9 cellular contexts compared by ENCODE assay signal in the genomic region with DNA sequence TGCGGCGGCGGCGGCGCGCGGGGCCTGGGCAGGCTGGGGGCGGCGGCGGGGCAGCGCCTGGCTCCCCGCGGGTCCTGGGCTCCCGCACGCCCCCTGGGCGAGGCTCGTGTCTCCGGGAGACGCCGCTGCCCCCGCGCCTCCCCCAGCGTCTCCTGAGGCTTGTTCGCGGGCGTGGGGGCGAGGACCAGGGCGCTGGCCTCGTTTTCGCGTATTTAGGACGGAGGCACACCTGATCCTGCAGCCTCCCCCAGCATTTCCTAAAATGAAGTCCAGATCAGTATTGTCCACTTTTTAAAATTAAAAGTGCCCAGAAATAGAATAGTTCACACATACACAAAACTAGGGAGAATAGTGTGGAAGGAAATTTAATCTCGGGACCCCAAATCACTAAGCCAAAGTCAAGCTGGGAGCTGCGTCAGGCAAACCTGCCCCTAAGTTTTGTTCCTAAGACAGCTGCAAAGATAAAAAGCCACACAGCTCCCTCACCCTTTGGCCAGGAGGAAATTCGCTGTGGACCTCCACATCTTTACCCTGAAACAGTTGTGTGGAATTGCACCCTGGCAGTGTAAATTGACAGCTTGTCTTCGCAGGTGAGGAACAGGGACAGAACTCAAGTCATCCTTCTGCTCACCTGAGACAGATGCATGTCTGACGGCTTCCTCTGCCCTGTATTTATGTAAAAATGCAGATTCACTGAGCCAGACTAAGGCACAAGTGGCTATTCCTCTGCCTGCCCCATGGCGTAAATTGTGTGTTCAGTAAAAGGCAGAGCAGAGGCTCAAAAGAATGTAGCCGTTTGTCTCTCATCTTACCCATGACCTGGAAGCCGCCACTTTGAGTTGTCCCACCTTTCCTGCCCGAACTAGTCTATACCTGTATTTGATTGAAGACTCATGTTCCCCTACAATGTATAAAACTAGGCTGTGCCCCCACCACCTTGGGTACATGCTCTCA. TPM values are rescaled to one million over a fixed set of nuclear protein-coding genes. Genes with fewer than 3 reads are reported as not detected.
DNase-seq lines count a peak whose midpoint lies in the region; ATAC-seq, FAIRE-seq and TF ChIP-seq lines count a peak whose summit lies in the region.
"Had no signal": no experiment of that assay in that cellular context is flagged by ENCODE, and none has a peak within 500 bp of the region (broad histone marks: within the 10 kb centered on the region; RNA-seq: fewer than 3 reads in every experiment).

No MANE protein-coding gene starts in this region.

- CTCF ChIA-PET in activated CD4-positive, alpha-beta T cell treated with anti-CD3 and anti-CD28 coated beads for 36 hours (lab: Charles Lee) = interaction anchor here (0.7 kb wide), 1 partner anchor 469 kb away, joined by 3 read pairs; no protein-coding TSS in a partner anchor

- peak overlapping the region; percentile 53 to 63 for H3K27ac ChIP-seq in kidney (ENCODE audit: low read depth in 2 of 2, low read length in 2 of 2)
- H3K27ac ChIP-seq in testis = peak overlapping the region; percentile 88 to 92

- H3K4me3 ChIP-seq in kidney (ENCODE audit: low read length in 2 of 2) (peak overlapping the region; percentile 73 to 93), testis (peak overlapping the region; percentile 76 to 79)

- H3K4me1 ChIP-seq in kidney (ENCODE audit: control insufficient read depth in 1 of 2, insufficient read depth in 1 of 2, low read depth in 1 of 2, low read length in 2 of 2) (peaks cover 5 to 6% of the 10 kb centered on the region in 2 donors), testis (peaks cover 4% of the 10 kb centered on the region)

- H3K9me3 ChIP-seq in kidney (ENCODE audit: control insufficient read depth in 1 of 2, low read length in 2 of 2) = no peaks in the 10 kb centered on the region
- H3K9me3 ChIP-seq in testis = no peaks in the 10 kb centered on the region

- no peaks in the 10 kb centered on the region for H3K27me3 ChIP-seq in testis

- H3K9ac ChIP-seq in kidney (ENCODE audit: low read length in 2 of 2) = peak overlapping the region; percentile 15 to 71

- peaks cover 42% of the 10 kb centered on the region for H3K4me1 Mint-ChIP-seq in activated CD4-positive, alpha-beta T cell treated with anti-CD3 and anti-CD28 coated beads for 36 hours
- peaks cover 27% of the 10 kb centered on the region for H3K4me1 Mint-ChIP-seq in activated T-helper 2 cell treated with anti-CD3 and anti-CD28 coated beads, Interferon-gamma antibody, Interleukin-2, Interleukin-4, amounts not matched to agents 10 μg/mL and 5 μg/mL and 100 μg/mL, durations not matched to agents 14 hours and 24 hours and 36 hours (ENCODE audit: low read depth)

- peaks cover 28% of the 10 kb centered on the region for H3K36me3 Mint-ChIP-seq in activated CD4-positive, alpha-beta T cell treated with anti-CD3 and anti-CD28 coated beads for 36 hours (ENCODE audit: low read depth)
- H3K36me3 Mint-ChIP-seq in activated T-helper 2 cell treated with anti-CD3 and anti-CD28 coated beads, Interferon-gamma antibody, Interleukin-2, Interleukin-4, amounts not matched to agents 10 μg/mL and 5 μg/mL and 100 μg/mL, durations not matched to agents 14 hours and 24 hours and 36 hours (ENCODE audit: low read depth) = peaks cover 26% of the 10 kb centered on the region

- TF ChIP-seq POLR2A in testis (IDR thresholded peaks at IDR 0.05) = no peak
- no peak for TF ChIP-seq POLR2A in erythroblast (IDR thresholded peaks at IDR 0.05; ENCODE audit: low read length)

- intact Hi-C loops in activated CD4-positive, alpha-beta T cell treated with anti-CD3 and anti-CD28 coated beads for 36 hours (cut with DNase I, micrococcal nuclease) = loop anchor here (1.0 to 10.0 kb wide), 12 partner anchors 89 to 733 kb away; partner anchors contain the start of genes PRKAG2 (in 2 of the 2), ACTR3B (in 1 of the 2), KMT2C (in 1 of the 2) and NUB1 (in 1 of the 2)
- intact Hi-C loops in activated T-helper 2 cell treated with anti-CD3 and anti-CD28 coated beads, Interferon-gamma antibody, Interleukin-2, Interleukin-4, amounts not matched to agents 10 μg/mL and 5 μg/mL and 100 μg/mL, durations not matched to agents 14 hours and 24 hours and 36 hours (cut with micrococcal nuclease) = loop anchor here (2.0 to 10.0 kb wide), 6 partner anchors 91 to 649 kb away; partner anchors contain the start of genes PRKAG2 and RHEB
- intact Hi-C loops in kidney (cut with DNase I) = no loop called here
- intact Hi-C loops in testis (cut with DNase I; ENCODE audit: low total_unique reads) = no loop called here

- H3K27ac Mint-ChIP-seq in activated CD4-positive, alpha-beta T cell treated with anti-CD3 and anti-CD28 coated beads for 36 hours = peak overlapping the region; percentile 76
- H3K27ac Mint-ChIP-seq in activated T-helper 2 cell treated with anti-CD3 and anti-CD28 coated beads, Interferon-gamma antibody, Interleukin-2, Interleukin-4, amounts not matched to agents 10 μg/mL and 5 μg/mL and 100 μg/mL, durations not matched to agents 14 hours and 24 hours and 36 hours = peak overlapping the region; percentile 8

- FAIRE-seq in kidney (lab: Jason Lieb, UNC) = no peak
- FAIRE-seq: G401.6 had no signal

- 16 to 30% methylated on average over 13 to 29 of the region's 41 CpGs for WGBS in testis, 2 donors

- TF ChIP-seq CTCF in kidney (IDR thresholded peaks at IDR 0.05; ENCODE audit: borderline replicate concordance, extremely low read depth, insufficient read depth) = no peak
- TF ChIP-seq CTCF in testis (IDR thresholded peaks at IDR 0.05) = no peak

- peaks cover 5% of the 10 kb centered on the region for H3K9me3 Mint-ChIP-seq in activated CD4-positive, alpha-beta T cell treated with anti-CD3 and anti-CD28 coated beads for 36 hours (ENCODE audit: low read depth)
- no peaks in the 10 kb centered on the region for H3K9me3 Mint-ChIP-seq in activated T-helper 2 cell treated with anti-CD3 and anti-CD28 coated beads, Interferon-gamma antibody, Interleukin-2, Interleukin-4, amounts not matched to agents 10 μg/mL and 5 μg/mL and 100 μg/mL, durations not matched to agents 14 hours and 24 hours and 36 hours

- POLR2A ChIA-PET in activated CD4-positive, alpha-beta T cell treated with anti-CD3 and anti-CD28 coated beads for 36 hours (lab: Charles Lee) = no interaction called here

- H3K4me3 Mint-ChIP-seq in activated CD4-positive, alpha-beta T cell treated with anti-CD3 and anti-CD28 coated beads for 36 hours = peak overlapping the region; percentile 73
- peak overlapping the region; percentile 85 for H3K4me3 Mint-ChIP-seq in activated T-helper 2 cell treated with anti-CD3 and anti-CD28 coated beads, Interferon-gamma antibody, Interleukin-2, Interleukin-4, amounts not matched to agents 10 μg/mL and 5 μg/mL and 100 μg/mL, durations not matched to agents 14 hours and 24 hours and 36 hours (ENCODE audit: low read depth)

- no peaks in the 10 kb centered on the region for H3K27me3 Mint-ChIP-seq in activated CD4-positive, alpha-beta T cell treated with anti-CD3 and anti-CD28 coated beads for 36 hours
- peaks cover 4% of the 10 kb centered on the region for H3K27me3 Mint-ChIP-seq in activated T-helper 2 cell treated with anti-CD3 and anti-CD28 coated beads, Interferon-gamma antibody, Interleukin-2, Interleukin-4, amounts not matched to agents 10 μg/mL and 5 μg/mL and 100 μg/mL, durations not matched to agents 14 hours and 24 hours and 36 hours (ENCODE audit: low read depth)

- ATAC-seq in activated CD4-positive, alpha-beta T cell treated with anti-CD3 and anti-CD28 coated beads for 36 hours = no peak
- no peak for ATAC-seq in HG03175 (IDR thresholded peaks at IDR 0.05; ENCODE audit: unreplicated experiment)

- H3K36me3 ChIP-seq in kidney (ENCODE audit: control insufficient read depth in 1 of 2, insufficient read depth in 2 of 2, low read length in 2 of 2) = no peaks in the 10 kb centered on the region
- no peaks in the 10 kb centered on the region for H3K36me3 ChIP-seq in testis (ENCODE audit: low read depth, missing control alignments)

- peak; percentile 7 for DNase-seq in activated CD4-positive, alpha-beta T cell treated with anti-CD3 and anti-CD28 coated beads for 36 hours
- no peak for DNase-seq in activated CD4-positive, alpha-beta T cell treated with anti-CD3 and anti-CD28 coated beads for 1 hour
- no peak for DNase-seq in activated T-helper 2 cell treated with anti-CD3 and anti-CD28 coated beads, Interferon-gamma antibody, Interleukin-2, Interleukin-4, amounts not matched to agents 10 μg/mL and 5 μg/mL and 100 μg/mL, durations not matched to agents 14 hours and 24 hours and 36 hours (ENCODE audit: low spot score)
- no peak for DNase-seq in kidney
- DNase-seq in testis = no peak
- DNase-seq in cortex of kidney (lab: John Stamatoyannopoulos, UW) = no peak
- no peak for DNase-seq in erythroblast (lab: John Stamatoyannopoulos, UW)

RNA-seq across cellular contexts. Expression of gene GALNT11, which starts 0.7 kb away (rescaled TPM):
- total RNA-seq in activated CD4-positive, alpha-beta T cell treated with anti-CD3 and anti-CD28 coated beads for 36 hours = 10 to 100 TPM; 22.0 to 24.8 TPM
- total RNA-seq in activated T-helper 2 cell treated with anti-CD3 and anti-CD28 coated beads, Interferon-gamma antibody, Interleukin-2, Interleukin-4, amounts not matched to agents 10 μg/mL and 5 μg/mL and 100 μg/mL, durations not matched to agents 14 hours and 24 hours and 36 hours = 21.3 and 22.8 TPM in 2 replicates
- total RNA-seq in kidney (86.3 TPM), testis (10 to 100 TPM; 36.2 to 38.8 TPM)
- polyA plus RNA-seq in kidney (ENCODE audit: insufficient read depth, low read depth, low replicate concordance) (116 TPM), testis (ENCODE audit: insufficient read depth, low read depth, low replicate concordance) (23.4 TPM)

Comparison
In these comparisons a context has a peak if more than half of its experiments do, and no peak if none do; other contexts are left out.
1. intact Hi-C loops: an anchor here in activated CD4-positive, alpha-beta T cell treated with anti-CD3 and anti-CD28 coated beads for 36 hours (1.0 to 10.0 kb wide) and activated T-helper 2 cell treated with anti-CD3 and anti-CD28 coated beads, Interferon-gamma antibody, Interleukin-2, Interleukin-4, amounts not matched to agents 10 μg/mL and 5 μg/mL and 100 μg/mL, durations not matched to agents 14 hours and 24 hours and 36 hours (2.0 to 10.0 kb wide); none called in kidney and testis.